ENCODE assay signal across 37 cellular contexts in genomic region chr19:2823646-2824045, GRCh38. TPM values are rescaled to one million over a fixed set of nuclear protein-coding genes. Genes with fewer than 3 reads are reported as not detected.
"Had no signal": no experiment of that assay in that cellular context is flagged by ENCODE, and none has a peak within 500 bp of the region (broad histone marks: within the 10 kb centered on the region; RNA-seq: fewer than 3 reads in every experiment).

No MANE protein-coding gene starts in this region.

- H3K27me3 ChIP-seq: adrenal gland, body of pancreas, brain microvascular endothelial cell, breast epithelium had no signal

- H3K27ac ChIP-seq: adrenal gland, body of pancreas, brain microvascular endothelial cell, breast epithelium, VCaP had no signal

- H3K4me3 ChIP-seq: adrenal gland, body of pancreas, breast epithelium had no signal

- H3K4me1 Mint-ChIP-seq: activated naive CD8-positive, alpha-beta T cell treated with anti-CD3 and anti-CD28 coated beads for 36 hours; activated T-helper 17 cell treated with anti-CD3 and anti-CD28 coated beads, Interleukin-2, amount 50 U/mL, for 72 hours had no signal

- DNase-seq: activated B cell treated with CpG ODN at 0.5 μM for 24 hours; activated CD4-positive, alpha-beta memory T cell treated with anti-CD3 and anti-CD28 coated beads for 36 hours; activated CD4-positive, alpha-beta T cell treated with anti-CD3 and anti-CD28 coated beads for 4 hours; activated CD4-positive, alpha-beta T cell treated with anti-CD3 and anti-CD28 coated beads, Interleukin-2, amount 10 ng/mL, durations not matched to agents 24 days and 14 days; activated CD4-positive, alpha-beta T cell treated with anti-CD3 and anti-CD28 coated beads, Interleukin-2, amount 50 U/mL, for 1 hour; activated CD4-positive, alpha-beta T cell treated with anti-CD3 and anti-CD28 coated beads, Interleukin-2, amount 50 U/mL, for 4 hours; activated CD4-positive, CD25-positive, alpha-beta regulatory T cell treated with anti-CD3 and anti-CD28 coated beads, Interleukin-2, amount 50 U/mL, for 72 hours; activated CD8-positive, alpha-beta memory T cell treated with anti-CD3 and anti-CD28 coated beads, Interleukin-2, amount 50 U/mL, for 4 hours; activated CD8-positive, alpha-beta T cell treated with anti-CD3 and anti-CD28 coated beads for 36 hours; activated effector memory CD4-positive, alpha-beta T cell treated with anti-CD3 and anti-CD28 coated beads, Interleukin-2, amount 50 U/mL, for 16 hours; activated gamma-delta T cell treated with Interleukin-2 at 50 U/mL for 16 hours; activated naive CD4-positive, alpha-beta T cell; activated naive CD4-positive, alpha-beta T cell treated with anti-CD3 and anti-CD28 coated beads for 36 hours; activated naive CD4-positive, alpha-beta T cell treated with anti-CD3 and anti-CD28 coated beads, Interleukin-2, amount 50 U/mL, for 16 hours; activated naive CD8-positive, alpha-beta T cell treated with anti-CD3 and anti-CD28 coated beads for 36 hours; activated T-cell treated with anti-CD3 and anti-CD28 coated beads for 4 hours; activated T-cell treated with anti-CD3 and anti-CD28 coated beads, Interleukin-2, amount 50 U/mL, for 1 hour; activated T-cell treated with anti-CD3 and anti-CD28 coated beads, Interleukin-2, amount 50 U/mL, for 4 hours; activated T-cell treated with anti-CD3 and anti-CD28 coated beads, Interleukin-2, amount 50 U/mL, for 72 hours; adrenal gland; amniotic stem cell; aorta; body of pancreas; brain microvascular endothelial cell; central memory CD4-positive, alpha-beta T cell; T-helper 2 cell; T-helper 9 cell had no signal

- H3K9me3 ChIP-seq: adrenal gland, body of pancreas had no signal

- H3K36me3 ChIP-seq: adrenal gland, brain microvascular endothelial cell, breast epithelium had no signal

- H3K4me1 ChIP-seq: breast epithelium had no signal

- H3K9me3 Mint-ChIP-seq: activated T-helper 17 cell treated with anti-CD3 and anti-CD28 coated beads, Interleukin-2, amount 50 U/mL, for 72 hours had no signal

- H3K4me3 Mint-ChIP-seq: activated B cell treated with CpG ODN at 0.5 μM for 24 hours; activated CD4-positive, alpha-beta memory T cell treated with anti-CD3 and anti-CD28 coated beads for 36 hours; activated CD4-positive, alpha-beta T cell treated with anti-CD3 and anti-CD28 coated beads, Interleukin-2, amount 10 ng/mL, durations not matched to agents 24 days and 14 days; activated CD8-positive, alpha-beta T cell treated with anti-CD3 and anti-CD28 coated beads for 36 hours; activated naive CD4-positive, alpha-beta T cell treated with anti-CD3 and anti-CD28 coated beads for 36 hours; activated naive CD8-positive, alpha-beta T cell treated with anti-CD3 and anti-CD28 coated beads for 36 hours; activated T-cell treated with anti-CD3 and anti-CD28 coated beads, Interleukin-2, amount 50 U/mL, for 4 hours; activated T-cell treated with anti-CD3 and anti-CD28 coated beads, Interleukin-2, amount 50 U/mL, for 72 hours; activated T-helper 1 cell treated with anti-CD3 and anti-CD28 coated beads, Interleukin-12 subunit alpha, Interleukin-12 subunit beta, Interleukin-2, Interleukin-4 antibody, amounts not matched to agents 30 ng/mL and 10 ng/mL and 1 ng/mL, durations not matched to agents 14 hours and 24 hours and 36 hours; activated T-helper 17 cell treated with anti-CD3 and anti-CD28 coated beads, Interleukin-2, amount 50 U/mL, for 72 hours; T-helper 1 cell treated with Interleukin-12 subunit alpha and Interleukin-12 subunit beta and Interleukin-4 antibody, amounts not matched to agents 30 μg/mL and 1 μg/mL, for 36 hours; T-helper 2 cell treated with Interferon-gamma antibody and Interleukin-4, amounts not matched to agents 5 μg/mL and 100 μg/mL, for 36 hours had no signal

- H3K27me3 Mint-ChIP-seq: activated B cell treated with CpG ODN at 0.5 μM for 24 hours; activated CD4-positive, alpha-beta memory T cell treated with anti-CD3 and anti-CD28 coated beads for 36 hours; activated CD4-positive, alpha-beta T cell treated with anti-CD3 and anti-CD28 coated beads, Interleukin-2, amount 10 ng/mL, durations not matched to agents 24 days and 14 days; activated CD8-positive, alpha-beta T cell treated with anti-CD3 and anti-CD28 coated beads for 36 hours; activated naive CD8-positive, alpha-beta T cell treated with anti-CD3 and anti-CD28 coated beads for 36 hours; activated T-helper 17 cell treated with anti-CD3 and anti-CD28 coated beads, Interleukin-2, amount 50 U/mL, for 72 hours had no signal

- H3K27ac Mint-ChIP-seq: activated B cell treated with CpG ODN at 0.5 μM for 24 hours; activated CD4-positive, alpha-beta memory T cell treated with anti-CD3 and anti-CD28 coated beads for 36 hours; activated CD4-positive, alpha-beta T cell treated with anti-CD3 and anti-CD28 coated beads, Interleukin-2, amount 10 ng/mL, durations not matched to agents 24 days and 14 days; activated CD8-positive, alpha-beta T cell treated with anti-CD3 and anti-CD28 coated beads for 36 hours; activated naive CD4-positive, alpha-beta T cell treated with anti-CD3 and anti-CD28 coated beads for 36 hours; activated naive CD4-positive, alpha-beta T cell treated with anti-CD3 and anti-CD28 coated beads, Interleukin-2, amount 50 U/mL, for 72 hours; activated naive CD8-positive, alpha-beta T cell treated with anti-CD3 and anti-CD28 coated beads for 36 hours; activated T-cell treated with anti-CD3 and anti-CD28 coated beads, Interleukin-2, amount 50 U/mL, for 72 hours; activated T-helper 1 cell treated with anti-CD3 and anti-CD28 coated beads, Interleukin-12 subunit alpha, Interleukin-12 subunit beta, Interleukin-2, Interleukin-4 antibody, amounts not matched to agents 30 ng/mL and 10 ng/mL and 1 ng/mL, durations not matched to agents 14 hours and 24 hours and 36 hours; activated T-helper 17 cell treated with anti-CD3 and anti-CD28 coated beads, Interleukin-2, amount 50 U/mL, for 72 hours; T-helper 1 cell treated with Interleukin-12 subunit alpha and Interleukin-12 subunit beta and Interleukin-4 antibody, amounts not matched to agents 30 μg/mL and 1 μg/mL, for 36 hours; T-helper 2 cell treated with Interferon-gamma antibody and Interleukin-4, amounts not matched to agents 5 μg/mL and 100 μg/mL, for 36 hours had no signal

RNA-seq across cellular contexts. Expression of gene ZNF556, which starts 43.5 kb away (rescaled TPM):
- total RNA-seq: activated B cell treated with CpG ODN at 0.5 μM for 24 hours; activated CD4-positive, alpha-beta memory T cell treated with anti-CD3 and anti-CD28 coated beads for 36 hours; activated CD4-positive, alpha-beta T cell treated with anti-CD3 and anti-CD28 coated beads, Interleukin-2, amount 10 ng/mL, durations not matched to agents 24 days and 14 days; activated CD8-positive, alpha-beta memory T cell treated with anti-CD3 and anti-CD28 coated beads for 36 hours; activated CD8-positive, alpha-beta T cell treated with anti-CD3 and anti-CD28 coated beads for 36 hours; activated naive CD4-positive, alpha-beta T cell treated with anti-CD3 and anti-CD28 coated beads for 36 hours; activated naive CD8-positive, alpha-beta T cell treated with anti-CD3 and anti-CD28 coated beads for 36 hours; activated T-cell treated with anti-CD3 and anti-CD28 coated beads, Interleukin-2, amount 50 U/mL, for 4 hours; activated T-helper 1 cell treated with anti-CD3 and anti-CD28 coated beads, Interleukin-12 subunit alpha, Interleukin-12 subunit beta, Interleukin-2, Interleukin-4 antibody, amounts not matched to agents 30 ng/mL and 10 ng/mL and 1 ng/mL, durations not matched to agents 14 hours and 24 hours and 36 hours; astrocyte; body of pancreas; cardiac septum had no signal
- polyA plus RNA-seq: aorta had no signal
